28 cellular contexts compared by ENCODE assay signal in genomic region chr3:187843654-187844053, GRCh38.
"Had no signal": no experiment of that assay in that cellular context is flagged by ENCODE, and none has a peak within 500 bp of the region (broad histone marks: within the 10 kb centered on the region; RNA-seq: fewer than 3 reads in every experiment).

No MANE protein-coding gene starts in this region.

- H3K27me3 Mint-ChIP-seq: activated CD4-positive, alpha-beta memory T cell treated with anti-CD3 and anti-CD28 coated beads, Interleukin-2, amount 10 ng/mL, durations not matched to agents 7 days and 5 days; activated T-cell treated with anti-CD3 and anti-CD28 coated beads, Interleukin-2, amount 50 U/mL, for 24 hours; activated T-helper 17 cell treated with anti-CD3 and anti-CD28 coated beads, Interleukin-2, amount 50 U/mL, for 72 hours; central memory CD8-positive, alpha-beta T cell; stimulated activated naive CD8-positive, alpha-beta T cell treated with anti-CD3 and anti-CD28 coated beads, Interleukin-15, Interleukin-2, amounts not matched to agents 100 ng/mL and 50 ng/mL, for 24 hours; type B pancreatic cell had no signal

- H2AFZ ChIP-seq: parathyroid adenoma had no signal

- H3K36me3 Mint-ChIP-seq: type B pancreatic cell had no signal

- H3K4me3 Mint-ChIP-seq: activated CD4-positive, alpha-beta memory T cell treated with anti-CD3 and anti-CD28 coated beads, Interleukin-2, amount 10 ng/mL, durations not matched to agents 7 days and 5 days; activated CD4-positive, alpha-beta T cell treated with anti-CD3 and anti-CD28 coated beads, Interleukin-2, amount 10 ng/mL, durations not matched to agents 7 days and 5 days; activated T-cell treated with anti-CD3 and anti-CD28 coated beads, Interleukin-2, amount 50 U/mL, for 24 hours; activated T-helper 17 cell treated with anti-CD3 and anti-CD28 coated beads, Interleukin-2, amount 50 U/mL, for 72 hours; central memory CD8-positive, alpha-beta T cell; naive thymus-derived CD4-positive, alpha-beta T cell; neural crest cell; stimulated activated naive CD8-positive, alpha-beta T cell treated with anti-CD3 and anti-CD28 coated beads, Interleukin-15, Interleukin-2, amounts not matched to agents 100 ng/mL and 50 ng/mL, for 24 hours; type B pancreatic cell had no signal

- H3K9ac ChIP-seq: parathyroid adenoma had no signal

- H3K4me1 Mint-ChIP-seq: central memory CD8-positive, alpha-beta T cell; neural crest cell had no signal

- H3K9me3 ChIP-seq: left lung, psoas muscle, spleen, uterus had no signal

- H3K36me3 ChIP-seq: brain microvascular endothelial cell, left lung, spleen, uterus had no signal

- H3K27ac ChIP-seq: brain microvascular endothelial cell, coronary artery, dorsolateral prefrontal cortex, left lung, parathyroid adenoma, psoas muscle, spleen, uterus had no signal

- DNase-seq: activated CD4-positive, alpha-beta memory T cell treated with anti-CD3 and anti-CD28 coated beads, Interleukin-2, amount 10 ng/mL, durations not matched to agents 7 days and 5 days; activated CD4-positive, alpha-beta T cell treated with anti-CD3 and anti-CD28 coated beads, Interleukin-2, amount 10 ng/mL, durations not matched to agents 7 days and 5 days; activated CD4-positive, CD25-positive, alpha-beta regulatory T cell treated with anti-CD3 and anti-CD28 coated beads, Interleukin-2, amount 50 U/mL, for 72 hours; activated CD8-positive, alpha-beta memory T cell treated with anti-CD3 and anti-CD28 coated beads, Interleukin-2, amount 50 U/mL, for 48 hours; activated gamma-delta T cell treated with Interleukin-2 at 50 U/mL for 16 hours; activated naive CD4-positive, alpha-beta T cell treated with anti-CD3 and anti-CD28 coated beads, Interleukin-2, amount 50 U/mL, for 16 hours; activated T-cell treated with anti-CD3 and anti-CD28 coated beads, Interleukin-2, amount 50 U/mL, for 24 hours; amniotic stem cell; brain microvascular endothelial cell; effector memory CD4-positive, alpha-beta T cell; erythroblast; kidney glomerular epithelial cell; left lung; midbrain; naive thymus-derived CD4-positive, alpha-beta T cell; psoas muscle; spleen; T-helper 2 cell; uterus had no signal

- H3K4me3 ChIP-seq: coronary artery, dorsolateral prefrontal cortex, left lung, psoas muscle, spleen, uterus had no signal

- H3K4me1 ChIP-seq: parathyroid adenoma, psoas muscle, spleen, uterus had no signal

- H3K27me3 ChIP-seq: brain microvascular endothelial cell, left lung, spleen had no signal

- H3K79me2 ChIP-seq: parathyroid adenoma had no signal

- H3K27ac Mint-ChIP-seq: activated CD4-positive, alpha-beta memory T cell treated with anti-CD3 and anti-CD28 coated beads, Interleukin-2, amount 10 ng/mL, durations not matched to agents 7 days and 5 days; activated CD4-positive, alpha-beta T cell treated with anti-CD3 and anti-CD28 coated beads, Interleukin-2, amount 10 ng/mL, durations not matched to agents 7 days and 5 days; activated T-cell treated with anti-CD3 and anti-CD28 coated beads, Interleukin-2, amount 50 U/mL, for 24 hours; activated T-helper 17 cell treated with anti-CD3 and anti-CD28 coated beads, Interleukin-2, amount 50 U/mL, for 72 hours; naive thymus-derived CD4-positive, alpha-beta T cell; stimulated activated naive CD8-positive, alpha-beta T cell treated with anti-CD3 and anti-CD28 coated beads, Interleukin-15, Interleukin-2, amounts not matched to agents 100 ng/mL and 50 ng/mL, for 24 hours; type B pancreatic cell had no signal

- ATAC-seq: activated T-helper 17 cell treated with anti-CD3 and anti-CD28 coated beads, Interleukin-2, amount 50 U/mL, for 72 hours; left lung; naive thymus-derived CD4-positive, alpha-beta T cell had no signal

- FAIRE-seq: astrocyte had no signal

- H3K9me3 Mint-ChIP-seq: activated CD4-positive, alpha-beta memory T cell treated with anti-CD3 and anti-CD28 coated beads, Interleukin-2, amount 10 ng/mL, durations not matched to agents 7 days and 5 days; activated CD4-positive, alpha-beta T cell treated with anti-CD3 and anti-CD28 coated beads, Interleukin-2, amount 10 ng/mL, durations not matched to agents 7 days and 5 days; activated T-cell treated with anti-CD3 and anti-CD28 coated beads, Interleukin-2, amount 50 U/mL, for 24 hours; activated T-helper 17 cell treated with anti-CD3 and anti-CD28 coated beads, Interleukin-2, amount 50 U/mL, for 72 hours; central memory CD8-positive, alpha-beta T cell; neural crest cell; stimulated activated naive CD8-positive, alpha-beta T cell treated with anti-CD3 and anti-CD28 coated beads, Interleukin-15, Interleukin-2, amounts not matched to agents 100 ng/mL and 50 ng/mL, for 24 hours; type B pancreatic cell had no signal
